ENCODE assay signal across 17 cellular contexts in the genomic region with DNA sequence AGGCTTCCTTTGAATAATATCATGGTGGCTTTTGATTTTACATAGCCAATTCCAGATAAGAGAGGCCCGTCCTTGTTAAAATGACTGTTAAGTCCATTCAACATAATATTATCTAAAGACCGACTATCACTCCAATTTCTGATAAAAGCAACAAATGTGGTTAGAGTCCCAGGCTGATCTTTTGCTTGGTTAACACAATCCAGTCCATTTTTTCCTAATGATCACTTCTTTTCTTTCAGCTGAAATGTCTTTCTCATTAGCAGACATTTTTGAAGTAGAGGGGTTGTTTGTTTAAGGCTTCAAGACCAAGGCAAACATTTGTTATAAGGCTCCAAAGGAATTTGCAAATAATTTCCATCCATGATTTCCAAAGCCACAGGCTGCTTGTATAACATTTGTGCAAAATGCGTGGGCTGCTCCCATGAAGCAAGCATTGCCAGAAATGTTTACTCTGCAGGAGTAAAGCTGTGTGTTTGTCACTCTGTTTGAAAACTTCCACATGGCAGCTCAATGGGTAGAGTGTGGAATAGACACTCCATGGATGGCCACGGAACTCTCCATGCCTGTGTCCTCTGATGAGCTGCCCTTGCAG.
DNase-seq lines count a peak whose midpoint lies in the region; ATAC-seq, FAIRE-seq and TF ChIP-seq lines count a peak whose summit lies in the region.
"Had no signal": no experiment of that assay in that cellular context is flagged by ENCODE, and none has a peak within 500 bp of the region (broad histone marks: within the 10 kb centered on the region; RNA-seq: fewer than 3 reads in every experiment).

No MANE protein-coding gene starts in this region.

- H4K20me1 ChIP-seq in HepG2 (ENCODE audit: insufficient read depth, low read length), result no peaks in the 10 kb centered on the region

- H3K27ac Mint-ChIP-seq in activated T-cell treated with anti-CD3 and anti-CD28 coated beads, Interleukin-2, amount 50 U/mL, for 24 hours, result no peak overlapping the region
- H3K27ac Mint-ChIP-seq: activated CD4-positive, alpha-beta T cell treated with anti-CD3 and anti-CD28 coated beads, Interleukin-2, amount 10 ng/mL, durations not matched to agents 24 days and 14 days; activated T-cell treated with anti-CD3 and anti-CD28 coated beads, Interleukin-2, amount 50 U/mL, for 72 hours; effector memory CD8-positive, alpha-beta T cell had no signal

- TF ChIP-seq EP300 in HepG2 (IDR thresholded peaks at IDR 0.05; ENCODE audit: low read depth in 2 of 2, low read length in 2 of 2), result peak in 1 of 2 experiments; percentile 72; a peak in 2 of 4 replicates
- TF ChIP-seq EP300 in HepG2 (CRISPR knock-in tag; IDR thresholded peaks at IDR 0.05; ENCODE audit: borderline replicate concordance), result peak; percentile 67; the same call in 1 of the 2 replicates
- TF ChIP-seq EP300 in upper lobe of left lung (IDR thresholded peaks at IDR 0.05), result no peak

- intact Hi-C loops in HepG2 (cut with micrococcal nuclease; ENCODE audit: unreplicated experiment), result no loop called here

- TF ChIP-seq CTCF in HepG2 (CRISPR knock-in tag; IDR thresholded peaks at IDR 0.05) (no peak), upper lobe of left lung (IDR thresholded peaks at IDR 0.05) (no peak)

- peaks cover 9% of the 10 kb centered on the region for H3K9me3 Mint-ChIP-seq in activated T-cell treated with anti-CD3 and anti-CD28 coated beads, Interleukin-2, amount 50 U/mL, for 24 hours

- H3K36me3 Mint-ChIP-seq in activated T-cell treated with anti-CD3 and anti-CD28 coated beads, Interleukin-2, amount 50 U/mL, for 24 hours (ENCODE audit: low read depth), result no peaks in the 10 kb centered on the region

- POLR2A ChIA-PET in HepG2 (lab: Yijun Ruan, JAX), result interaction anchor here (0.8 to 1.2 kb wide), 5 partner anchors 12 to 247 kb away, joined by 3 to 6 read pairs (median 3); a partner anchor contains a TSS

- no peak overlapping the region for H3K4me3 Mint-ChIP-seq in activated T-cell treated with anti-CD3 and anti-CD28 coated beads, Interleukin-2, amount 50 U/mL, for 24 hours
- H3K4me3 Mint-ChIP-seq: activated CD4-positive, alpha-beta T cell treated with anti-CD3 and anti-CD28 coated beads, Interleukin-2, amount 10 ng/mL, durations not matched to agents 24 days and 14 days; activated T-cell treated with anti-CD3 and anti-CD28 coated beads, Interleukin-2, amount 50 U/mL, for 72 hours; effector memory CD8-positive, alpha-beta T cell had no signal

- H3K4me3 ChIP-seq in HepG2 (replicated peaks in 1 of 3; ENCODE audit: insufficient read depth in 1 of 3, low read depth in 2 of 3, low read length in 3 of 3) (no peak overlapping the region), upper lobe of left lung (no peak overlapping the region)
- H3K4me3 ChIP-seq: body of pancreas had no signal

- CTCF ChIA-PET in HepG2 (lab: Yijun Ruan, JAX; ENCODE audit: low intra/inter-chr PET ratio, low total read pairs), result no interaction called here

- TF ChIP-seq RAD21 in HepG2 (CRISPR knock-in tag; IDR thresholded peaks at IDR 0.05), result no peak

- no peak overlapping the region for H2AFZ ChIP-seq in HepG2 (ENCODE audit: low read length)

- no TSS peak for BruUV-seq in HepG2 (replicated peaks; lab: Mats Ljungman, UMichigan)

- H3K4me1 ChIP-seq in HepG2 (ENCODE audit: insufficient read depth, low read length), result peaks cover 25% of the 10 kb centered on the region
- peaks cover 16 to 32% (median 23%) of the 10 kb centered on the region in 4 donors for H3K4me1 ChIP-seq in upper lobe of left lung
- H3K4me1 ChIP-seq: body of pancreas had no signal

- H3K4me1 Mint-ChIP-seq in activated T-cell treated with anti-CD3 and anti-CD28 coated beads, Interleukin-2, amount 50 U/mL, for 24 hours (ENCODE audit: low read depth), result no peaks in the 10 kb centered on the region
- H3K4me1 Mint-ChIP-seq: activated CD4-positive, alpha-beta T cell treated with anti-CD3 and anti-CD28 coated beads, Interleukin-2, amount 10 ng/mL, durations not matched to agents 24 days and 14 days had no signal

- DNase-seq in NCI-H510A treated with DMSO at 0.1 percent for 48 hours (lab: John Stamatoyannopoulos, UW) (peak; percentile 40), NCI-H510A (lab: John Stamatoyannopoulos, UW) (no peak), dedifferentiated amniotic fluid mesenchymal stem cell (ENCODE audit: extremely low spot score) (peak; percentile 77), HepG2 (ENCODE audit: low spot score) (peak; percentile 90), upper lobe of left lung (no peak), OCI-M1 (lab: John Stamatoyannopoulos, UW) (no peak), COLO668 (lab: John Stamatoyannopoulos, UW; ENCODE audit: unreplicated experiment) (no peak)
- no peak for DNase-seq in activated T-cell treated with anti-CD3 and anti-CD28 coated beads, Interleukin-2, amount 50 U/mL, for 24 hours
- DNase-seq: activated CD4-positive, alpha-beta T cell treated with anti-CD3 and anti-CD28 coated beads, Interleukin-2, amount 10 ng/mL, durations not matched to agents 24 days and 14 days; activated T-cell treated with anti-CD3 and anti-CD28 coated beads, Interleukin-2, amount 50 U/mL, for 72 hours; body of pancreas; effector memory CD8-positive, alpha-beta T cell; head of caudate nucleus; left cardiac atrium; NCI-H146 had no signal

- no peaks in the 10 kb centered on the region for H3K36me3 ChIP-seq in HepG2 (replicated peaks in 1 of 2; ENCODE audit: control insufficient read depth in 1 of 2, insufficient read depth in 2 of 2, low read length in 2 of 2)
- H3K36me3 ChIP-seq in upper lobe of left lung, result no peaks in the 10 kb centered on the region

- no peak for TF ChIP-seq POLR2A in HepG2 (IDR thresholded peaks at IDR 0.05; ENCODE audit: insufficient read depth in 1 of 2, low read depth in 2 of 2, low read length in 2 of 2)
- TF ChIP-seq POLR2A in upper lobe of left lung (IDR thresholded peaks at IDR 0.05), result no peak

- in situ Hi-C loops in HepG2 (cut with HindIII; ENCODE audit: extremely low pct_ligation_motif_present, low pct_unique_long_range_greater_than_20kb), result no loop called here

- H3K9me3 ChIP-seq in HepG2 (ENCODE audit: low read length), result no peaks in the 10 kb centered on the region
- H3K9me3 ChIP-seq in upper lobe of left lung, result no peaks in the 10 kb centered on the region
- H3K9me3 ChIP-seq: body of pancreas had no signal

- H3K79me2 ChIP-seq in HepG2 (ENCODE audit: insufficient read depth, low read length), result no peaks in the 10 kb centered on the region

- peaks cover 6% of the 10 kb centered on the region for H3K27me3 Mint-ChIP-seq in activated T-cell treated with anti-CD3 and anti-CD28 coated beads, Interleukin-2, amount 50 U/mL, for 24 hours

- WGBS in HepG2 (ENCODE audit: low lambda C conversion rate), result 11% methylated on average over 4 of the region's 4 CpGs
- WGBS in upper lobe of left lung, 2 donors, result 45 to 57% methylated on average over 3 to 4 of the region's 4 CpGs

- H3K27ac ChIP-seq in HepG2 (ENCODE audit: extremely low read length, insufficient read depth, low read length), result peak overlapping the region; percentile 53
- peak overlapping the region; percentile 13 to 77 (median 44) for H3K27ac ChIP-seq in upper lobe of left lung
- H3K27ac ChIP-seq: body of pancreas, KMS-11 had no signal

- H3K27me3 ChIP-seq in HepG2 (ENCODE audit: control insufficient read depth in 1 of 2, insufficient read depth in 2 of 2, low read length in 2 of 2) (no peaks in the 10 kb centered on the region), upper lobe of left lung (no peaks in the 10 kb centered on the region)
- H3K27me3 ChIP-seq: body of pancreas had no signal

- peak overlapping the region; percentile 42 for H3K4me2 ChIP-seq in HepG2 (ENCODE audit: low read depth, low read length)
- H3K4me2 ChIP-seq: KMS-11 had no signal

- H3K9ac ChIP-seq in HepG2 (ENCODE audit: insufficient read depth, low read depth, low read length), result peak overlapping the region; percentile 33; the same call in 1 of the 2 replicates
- H3K9ac ChIP-seq: KMS-11 had no signal

- ATAC-seq in HepG2 (peak; percentile 87), upper lobe of left lung (ENCODE audit: low FRiP score in 2 of 2) (peak in 1 of 2 donors; percentile 75)
- ATAC-seq: activated T-cell treated with anti-CD3 and anti-CD28 coated beads, Interleukin-2, amount 50 U/mL, for 72 hours; body of pancreas; effector memory CD8-positive, alpha-beta T cell; HCT116 had no signal

- peak; percentile 82 for FAIRE-seq in HepG2 (lab: Jason Lieb, UNC)

TF ChIP-seq in HepG2, 621 proteins besides CTCF, POLR2A, EP300 and RAD21 (continues in another document):
- TF ChIP-seq NCOA1 (CRISPR knock-in tag; IDR thresholded peaks at IDR 0.05) (no peak), SATB2 (CRISPR knock-in tag; IDR thresholded peaks at IDR 0.05) (no peak), ZC3H13 (CRISPR knock-in tag; IDR thresholded peaks at IDR 0.05) (no peak), MIXL1 (CRISPR knock-in tag; IDR thresholded peaks at IDR 0.05) (peak; percentile 48; the same call in 1 of the 2 replicates), ZNF616 (CRISPR knock-in tag; IDR thresholded peaks at IDR 0.05; ENCODE audit: low read depth) (no peak), ZNF772 (CRISPR knock-in tag; IDR thresholded peaks at IDR 0.05) (no peak), NKX3-1 (CRISPR knock-in tag; IDR thresholded peaks at IDR 0.05) (no peak), POLR2G (IDR thresholded peaks at IDR 0.05; ENCODE audit: low read depth, low read length) (no peak), ELF3 (CRISPR knock-in tag; IDR thresholded peaks at IDR 0.05) (no peak), ZFX (CRISPR knock-in tag; IDR thresholded peaks at IDR 0.05; ENCODE audit: low read depth) (no peak), RBFOX2 (IDR thresholded peaks at IDR 0.05; ENCODE audit: low read depth, low read length) (no peak), ZBTB8A (CRISPR knock-in tag; IDR thresholded peaks at IDR 0.05; ENCODE audit: borderline replicate concordance, low read depth) (no peak), ZFP82 (CRISPR knock-in tag; IDR thresholded peaks at IDR 0.05; ENCODE audit: borderline replicate concordance) (no peak)
- TF ChIP-seq, protein P1, sequence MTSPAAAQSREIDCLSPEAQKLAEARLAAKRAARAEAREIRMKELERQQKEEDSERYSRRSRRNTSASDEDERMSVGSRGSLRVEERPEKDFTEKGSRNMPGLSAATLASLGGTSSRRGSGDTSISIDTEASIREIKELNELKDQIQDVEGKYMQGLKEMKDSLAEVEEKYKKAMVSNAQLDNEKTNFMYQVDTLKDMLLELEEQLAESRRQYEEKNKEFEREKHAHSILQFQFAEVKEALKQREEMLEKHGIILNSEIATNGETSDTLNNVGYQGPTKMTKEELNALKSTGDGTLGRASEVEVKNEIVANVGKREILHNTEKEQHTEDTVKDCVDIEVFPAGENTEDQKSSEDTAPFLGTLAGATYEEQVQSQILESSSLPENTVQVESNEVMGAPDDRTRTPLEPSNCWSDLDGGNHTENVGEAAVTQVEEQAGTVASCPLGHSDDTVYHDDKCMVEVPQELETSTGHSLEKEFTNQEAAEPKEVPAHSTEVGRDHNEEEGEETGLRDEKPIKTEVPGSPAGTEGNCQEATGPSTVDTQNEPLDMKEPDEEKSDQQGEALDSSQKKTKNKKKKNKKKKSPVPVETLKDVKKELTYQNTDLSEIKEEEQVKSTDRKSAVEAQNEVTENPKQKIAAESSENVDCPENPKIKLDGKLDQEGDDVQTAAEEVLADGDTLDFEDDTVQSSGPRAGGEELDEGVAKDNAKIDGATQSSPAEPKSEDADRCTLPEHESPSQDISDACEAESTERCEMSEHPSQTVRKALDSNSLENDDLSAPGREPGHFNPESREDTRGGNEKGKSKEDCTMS (CRISPR knock-in tag; conservative IDR thresholded peaks at IDR 0.05), result no peak

Comparison
In these comparisons a context has a peak if more than half of its experiments do, and no peak if none do; other contexts are left out.
1. DNase-seq: peak in NCI-H510A treated with DMSO at 0.1 percent for 48 hours (single experiment), dedifferentiated amniotic fluid mesenchymal stem cell (single experiment) and HepG2 (single experiment); none in NCI-H510A (single experiment), upper lobe of left lung (0 of 2), OCI-M1 (single experiment), COLO668 (single experiment) and activated T-cell treated with anti-CD3 and anti-CD28 coated beads, Interleukin-2, amount 50 U/mL, for 24 hours (single experiment).